8 cellular contexts compared by ENCODE assay signal in the genomic region with DNA sequence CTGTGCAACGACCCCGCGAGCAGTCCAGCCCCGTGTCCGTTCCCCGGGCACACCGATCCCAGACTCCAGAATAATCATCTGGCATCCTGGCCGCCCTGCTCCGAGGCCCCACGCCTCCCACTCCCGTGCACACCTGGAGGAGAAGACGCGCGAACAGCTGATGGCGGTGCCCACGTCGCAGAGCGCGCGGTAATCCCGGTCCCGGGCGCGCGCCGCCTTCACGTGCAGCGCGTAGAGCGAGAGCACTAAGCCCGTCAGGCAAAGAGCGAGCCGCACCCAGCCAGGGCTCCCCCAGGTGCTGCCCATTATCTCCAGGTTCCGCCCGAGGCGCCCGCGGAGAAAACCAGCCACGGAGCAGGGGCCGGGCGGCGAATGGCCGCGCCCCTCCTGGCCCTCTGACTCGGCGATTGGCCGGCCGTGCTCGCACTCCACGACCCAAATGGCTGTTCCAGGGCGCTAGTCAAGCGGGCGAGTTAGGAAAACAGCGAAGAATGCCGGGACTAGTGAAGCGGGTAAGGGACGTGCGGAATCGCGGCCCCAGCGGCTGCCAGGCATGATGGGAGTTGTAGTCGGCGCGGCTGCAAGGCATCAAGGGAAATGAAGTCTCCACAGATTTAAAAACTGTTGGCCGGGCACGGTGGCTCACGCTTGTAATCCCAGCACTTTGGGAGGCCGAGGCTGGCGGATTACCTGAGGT. TPM values are rescaled to one million over a fixed set of nuclear protein-coding genes. Genes with fewer than 3 reads are reported as not detected.
DNase-seq lines count a peak whose midpoint lies in the region; ATAC-seq, FAIRE-seq and TF ChIP-seq lines count a peak whose summit lies in the region.

A gene (minus strand): TSS at position 374 of the 697 bp plus-strand sequence. CDS start 68 bp downstream, at position 306.

- peak; percentile 86 for ATAC-seq in HG02798 (IDR thresholded peaks at IDR 0.05; ENCODE audit: poor library complexity, unreplicated experiment)
- peak; percentile 95 to 98 (median 96) for ATAC-seq in heart right ventricle

- intact Hi-C loops in T-helper 1 cell treated with Interleukin-12 subunit alpha and Interleukin-12 subunit beta and Interleukin-4 antibody, amounts not matched to agents 30 ng/mL and 1 ng/mL, for 36 hours (cut with micrococcal nuclease) = loop anchor here (1.0 to 2.0 kb wide), 12 partner anchors 14 to 365 kb away; a partner anchor contains a TSS
- intact Hi-C loops in heart right ventricle (cut with DNase I) = loop anchor here in 4 of 10 donors (1.0 to 5.0 kb wide), 6 partner anchors 20 to 112 kb away; a partner anchor contains a TSS

- peak within 1 kb of the TSS; percentile 94 for H3K4me3 Mint-ChIP-seq in progenitor cell of endocrine pancreas (ENCODE audit: low read depth)

- 0 to 1% methylated on average over 69 of the region's 69 CpGs for WGBS in heart right ventricle, 2 donors

- H3K9me3 Mint-ChIP-seq in progenitor cell of endocrine pancreas (ENCODE audit: low read depth) = no peaks in the 10 kb centered on the region

- TF ChIP-seq POLR2A in GM12891 (IDR thresholded peaks at IDR 0.05; ENCODE audit: low read depth, low read length) = peak; percentile 33; the same call in 1 of the 2 replicates

- peaks cover 0 to 30% (median 20%) of the 10 kb centered on the region in 9 donors for H3K4me1 ChIP-seq in heart right ventricle

- FAIRE-seq in GM12891 (lab: Jason Lieb, UNC) = peak; percentile 98

- H3K27me3 Mint-ChIP-seq in progenitor cell of endocrine pancreas = peaks cover 3% of the 10 kb centered on the region

- no peaks in the 10 kb centered on the region for H3K36me3 Mint-ChIP-seq in progenitor cell of endocrine pancreas (ENCODE audit: insufficient read depth)

- H3K36me3 ChIP-seq in heart right ventricle = peaks cover 0 to 30% (median 11%) of the 10 kb centered on the region in 9 donors

- peak within 1 kb of the TSS; percentile 76 to 98 (median 88) for H3K4me3 ChIP-seq in heart right ventricle

- H3K27ac Mint-ChIP-seq in progenitor cell of endocrine pancreas = peak within 1 kb of the TSS; percentile 90

- peak within 1 kb of the TSS; percentile 51 to 93 (median 86) for H3K27ac ChIP-seq in heart right ventricle

- peaks cover 9% of the 10 kb centered on the region for H3K4me1 Mint-ChIP-seq in progenitor cell of endocrine pancreas (ENCODE audit: low read depth)

- TF ChIP-seq CTCF in heart right ventricle (IDR thresholded peaks at IDR 0.05) = peak in 1 of 9 donors; percentile 12
- TF ChIP-seq CTCF in progenitor cell of endocrine pancreas (IDR thresholded peaks at IDR 0.05; ENCODE audit: unreplicated experiment) = no peak

- peaks cover 0 to 2% (median 0%) of the 10 kb centered on the region in 11 donors for H3K9me3 ChIP-seq in heart right ventricle

- DNase-seq in GM12891 (ENCODE audit: insufficient read length, low spot score) (peak; percentile 92), NCI-H1436 treated with DMSO at 0.1 percent for 48 hours (lab: John Stamatoyannopoulos, UW) (peak; percentile 87), amniotic epithelial cell (ENCODE audit: low read depth) (peak; percentile 98), heart right ventricle (peak; percentile 93 to 96), progenitor cell of endocrine pancreas (ENCODE audit: low spot score, unreplicated experiment) (peak; percentile 85), ureter (ENCODE audit: low spot score) (peak; percentile 94)

- H3K27me3 ChIP-seq in heart right ventricle = no peaks in the 10 kb centered on the region

TF ChIP-seq in GM12891, 5 proteins besides CTCF, POLR2A, EP300 and RAD21:
- TF ChIP-seq POLR2AphosphoS5 (IDR thresholded peaks at IDR 0.05; ENCODE audit: low read depth, low read length) (0 out of 2 replicates have a peak, but pooled peaks have one; percentile 26), TAF1 (IDR thresholded peaks at IDR 0.05; ENCODE audit: low read depth, low read length) (peak; percentile 51; the same call in 1 of the 2 replicates), SPI1 (IDR thresholded peaks at IDR 0.05; ENCODE audit: low read depth, low read length) (no peak), PAX5 (IDR thresholded peaks at IDR 0.05; ENCODE audit: insufficient read depth, low read length, severe bottlenecking) (peak; percentile 39), POU2F2 (IDR thresholded peaks at IDR 0.05; ENCODE audit: low read depth, low read length) (no peak)

RNA-seq across cellular contexts. Expression of the gene that starts here (rescaled TPM):
- polyA plus RNA-seq in GM12891 (2012; ENCODE audit: low read depth, missing spikeins) = 85.3 TPM
- 61.1 and 63.1 TPM in 2 replicates for total RNA-seq in T-helper 1 cell treated with Interleukin-12 subunit alpha and Interleukin-12 subunit beta and Interleukin-4 antibody, amounts not matched to agents 30 ng/mL and 1 ng/mL, for 36 hours
- total RNA-seq in heart right ventricle (10 to 100 TPM; 27.0 to 68.1 (median 31.8) TPM), progenitor cell of endocrine pancreas (51.0 and 54.8 TPM in 2 replicates), ureter (42.1 TPM)
- 100 to 1,000 TPM in 1 of 2 donors, 10 to 100 TPM in 1; 46.2 to 139 TPM for polyA plus RNA-seq in heart right ventricle

Comparison
In these comparisons a context has a peak if more than half of its experiments do, and no peak if none do; other contexts are left out.
1. Peak in every context shown above with its lines: DNase-seq, ATAC-seq, H3K4me3 ChIP-seq and H3K27ac ChIP-seq.